In the genomic region with DNA sequence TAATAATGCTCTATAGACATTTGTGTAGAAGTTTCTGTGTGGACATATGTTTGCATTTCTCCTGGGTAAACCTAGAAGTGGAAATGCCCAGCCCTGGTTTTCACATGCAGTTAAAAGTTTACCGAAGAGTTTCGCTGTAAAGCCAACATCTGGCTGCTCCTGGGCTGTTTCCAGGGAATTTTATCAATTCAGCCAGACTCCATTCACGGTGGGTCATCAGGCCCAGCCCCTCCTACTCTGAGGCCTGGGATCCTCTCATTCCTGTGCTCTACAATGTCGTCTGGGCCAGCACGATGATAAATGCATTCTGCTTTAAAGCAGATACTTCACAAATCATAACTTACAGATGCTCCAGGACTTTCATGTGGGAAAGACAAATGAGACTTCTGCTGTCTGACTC, we compare ENCODE assay signal across 1 cellular context.
TF ChIP-seq lines count a peak whose summit lies in the region.

No MANE protein-coding gene starts in this region.

TF ChIP-seq in GM23338, 12 proteins besides CTCF, POLR2A, EP300 and RAD21 (continued from another document):
- TF ChIP-seq, protein P1, sequence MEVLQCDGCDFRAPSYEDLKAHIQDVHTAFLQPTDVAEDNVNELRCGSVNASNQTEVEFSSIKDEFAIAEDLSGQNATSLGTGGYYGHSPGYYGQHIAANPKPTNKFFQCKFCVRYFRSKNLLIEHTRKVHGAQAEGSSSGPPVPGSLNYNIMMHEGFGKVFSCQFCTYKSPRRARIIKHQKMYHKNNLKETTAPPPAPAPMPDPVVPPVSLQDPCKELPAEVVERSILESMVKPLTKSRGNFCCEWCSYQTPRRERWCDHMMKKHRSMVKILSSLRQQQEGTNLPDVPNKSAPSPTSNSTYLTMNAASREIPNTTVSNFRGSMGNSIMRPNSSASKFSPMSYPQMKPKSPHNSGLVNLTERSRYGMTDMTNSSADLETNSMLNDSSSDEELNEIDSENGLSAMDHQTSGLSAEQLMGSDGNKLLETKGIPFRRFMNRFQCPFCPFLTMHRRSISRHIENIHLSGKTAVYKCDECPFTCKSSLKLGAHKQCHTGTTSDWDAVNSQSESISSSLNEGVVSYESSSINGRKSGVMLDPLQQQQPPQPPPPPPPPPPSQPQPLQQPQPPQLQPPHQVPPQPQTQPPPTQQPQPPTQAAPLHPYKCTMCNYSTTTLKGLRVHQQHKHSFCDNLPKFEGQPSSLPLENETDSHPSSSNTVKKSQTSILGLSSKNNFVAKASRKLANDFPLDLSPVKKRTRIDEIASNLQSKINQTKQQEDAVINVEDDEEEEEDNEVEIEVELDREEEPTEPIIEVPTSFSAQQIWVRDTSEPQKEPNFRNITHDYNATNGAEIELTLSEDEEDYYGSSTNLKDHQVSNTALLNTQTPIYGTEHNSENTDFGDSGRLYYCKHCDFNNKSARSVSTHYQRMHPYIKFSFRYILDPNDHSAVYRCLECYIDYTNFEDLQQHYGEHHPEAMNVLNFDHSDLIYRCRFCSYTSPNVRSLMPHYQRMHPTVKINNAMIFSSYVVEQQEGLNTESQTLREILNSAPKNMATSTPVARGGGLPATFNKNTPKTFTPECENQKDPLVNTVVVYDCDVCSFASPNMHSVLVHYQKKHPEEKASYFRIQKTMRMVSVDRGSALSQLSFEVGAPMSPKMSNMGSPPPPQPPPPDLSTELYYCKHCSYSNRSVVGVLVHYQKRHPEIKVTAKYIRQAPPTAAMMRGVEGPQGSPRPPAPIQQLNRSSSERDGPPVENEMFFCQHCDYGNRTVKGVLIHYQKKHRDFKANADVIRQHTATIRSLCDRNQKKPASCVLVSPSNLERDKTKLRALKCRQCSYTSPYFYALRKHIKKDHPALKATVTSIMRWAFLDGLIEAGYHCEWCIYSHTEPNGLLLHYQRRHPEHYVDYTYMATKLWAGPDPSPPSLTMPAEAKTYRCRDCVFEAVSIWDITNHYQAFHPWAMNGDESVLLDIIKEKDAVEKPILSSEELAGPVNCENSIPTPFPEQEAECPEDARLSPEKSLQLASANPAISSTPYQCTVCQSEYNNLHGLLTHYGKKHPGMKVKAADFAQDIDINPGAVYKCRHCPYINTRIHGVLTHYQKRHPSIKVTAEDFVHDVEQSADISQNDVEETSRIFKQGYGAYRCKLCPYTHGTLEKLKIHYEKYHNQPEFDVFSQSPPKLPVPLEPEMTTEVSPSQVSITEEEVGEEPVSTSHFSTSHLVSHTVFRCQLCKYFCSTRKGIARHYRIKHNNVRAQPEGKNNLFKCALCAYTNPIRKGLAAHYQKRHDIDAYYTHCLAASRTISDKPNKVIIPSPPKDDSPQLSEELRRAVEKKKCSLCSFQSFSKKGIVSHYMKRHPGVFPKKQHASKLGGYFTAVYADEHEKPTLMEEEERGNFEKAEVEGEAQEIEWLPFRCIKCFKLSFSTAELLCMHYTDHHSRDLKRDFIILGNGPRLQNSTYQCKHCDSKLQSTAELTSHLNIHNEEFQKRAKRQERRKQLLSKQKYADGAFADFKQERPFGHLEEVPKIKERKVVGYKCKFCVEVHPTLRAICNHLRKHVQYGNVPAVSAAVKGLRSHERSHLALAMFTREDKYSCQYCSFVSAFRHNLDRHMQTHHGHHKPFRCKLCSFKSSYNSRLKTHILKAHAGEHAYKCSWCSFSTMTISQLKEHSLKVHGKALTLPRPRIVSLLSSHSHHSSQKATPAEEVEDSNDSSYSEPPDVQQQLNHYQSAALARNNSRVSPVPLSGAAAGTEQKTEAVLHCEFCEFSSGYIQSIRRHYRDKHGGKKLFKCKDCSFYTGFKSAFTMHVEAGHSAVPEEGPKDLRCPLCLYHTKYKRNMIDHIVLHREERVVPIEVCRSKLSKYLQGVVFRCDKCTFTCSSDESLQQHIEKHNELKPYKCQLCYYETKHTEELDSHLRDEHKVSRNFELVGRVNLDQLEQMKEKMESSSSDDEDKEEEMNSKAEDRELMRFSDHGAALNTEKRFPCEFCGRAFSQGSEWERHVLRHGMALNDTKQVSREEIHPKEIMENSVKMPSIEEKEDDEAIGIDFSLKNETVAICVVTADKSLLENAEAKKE (CRISPR knock-in tag; IDR thresholded peaks at IDR 0.05): no peak
- TF ChIP-seq STAT1 (IDR thresholded peaks at IDR 0.05; ENCODE audit: unreplicated experiment): no peak
- no peak for TF ChIP-seq ZNF114 (CRISPR knock-in tag; IDR thresholded peaks at IDR 0.05)
- no peak for TF ChIP-seq EZH2phosphoT487 (IDR thresholded peaks at IDR 0.05; ENCODE audit: unreplicated experiment)
- TF ChIP-seq POLR2AphosphoS5 (IDR thresholded peaks at IDR 0.05; ENCODE audit: low read depth): no peak
